1 cellular context compared by ENCODE assay signal in genomic region chr2:42191285-42192009, GRCh38.
TF ChIP-seq lines count a peak whose summit lies in the region.

No MANE protein-coding gene starts in this region.

TF ChIP-seq in HepG2, 621 proteins besides CTCF, POLR2A, EP300 and RAD21 (continued from another document and continues in another):
- TF ChIP-seq ZNF281 (CRISPR knock-in tag; IDR thresholded peaks at IDR 0.05; ENCODE audit: borderline replicate concordance): 0 out of 2 replicates have a peak, but pooled peaks have one; percentile 23
- TF ChIP-seq ZNF383 (CRISPR knock-in tag; IDR thresholded peaks at IDR 0.05; ENCODE audit: borderline replicate concordance): no peak
- TF ChIP-seq CENPT (CRISPR knock-in tag; IDR thresholded peaks at IDR 0.05; ENCODE audit: low read depth): no peak
- no peak for TF ChIP-seq TBP (CRISPR knock-in tag; IDR thresholded peaks at IDR 0.05)
- no peak for TF ChIP-seq ZBTB33 (CRISPR knock-in tag; IDR thresholded peaks at IDR 0.05)
- no peak for TF ChIP-seq ZEB1 (IDR thresholded peaks at IDR 0.05; ENCODE audit: insufficient replicate concordance, low read depth)
- no peak for TF ChIP-seq MATR3 (CRISPR knock-in tag; IDR thresholded peaks at IDR 0.05)
- peak; percentile 69 for TF ChIP-seq YY1 (IDR thresholded peaks at IDR 0.05; ENCODE audit: insufficient read depth, insufficient replicate concordance, low read depth, low read length)
- no peak for TF ChIP-seq CCAR2 (optimal IDR thresholded peaks at IDR 0.05; ENCODE audit: low read depth, low read length)
- peak; percentile 98 for TF ChIP-seq ARID3A (IDR thresholded peaks at IDR 0.05; ENCODE audit: low read depth, low read length)
- TF ChIP-seq, protein P1, sequence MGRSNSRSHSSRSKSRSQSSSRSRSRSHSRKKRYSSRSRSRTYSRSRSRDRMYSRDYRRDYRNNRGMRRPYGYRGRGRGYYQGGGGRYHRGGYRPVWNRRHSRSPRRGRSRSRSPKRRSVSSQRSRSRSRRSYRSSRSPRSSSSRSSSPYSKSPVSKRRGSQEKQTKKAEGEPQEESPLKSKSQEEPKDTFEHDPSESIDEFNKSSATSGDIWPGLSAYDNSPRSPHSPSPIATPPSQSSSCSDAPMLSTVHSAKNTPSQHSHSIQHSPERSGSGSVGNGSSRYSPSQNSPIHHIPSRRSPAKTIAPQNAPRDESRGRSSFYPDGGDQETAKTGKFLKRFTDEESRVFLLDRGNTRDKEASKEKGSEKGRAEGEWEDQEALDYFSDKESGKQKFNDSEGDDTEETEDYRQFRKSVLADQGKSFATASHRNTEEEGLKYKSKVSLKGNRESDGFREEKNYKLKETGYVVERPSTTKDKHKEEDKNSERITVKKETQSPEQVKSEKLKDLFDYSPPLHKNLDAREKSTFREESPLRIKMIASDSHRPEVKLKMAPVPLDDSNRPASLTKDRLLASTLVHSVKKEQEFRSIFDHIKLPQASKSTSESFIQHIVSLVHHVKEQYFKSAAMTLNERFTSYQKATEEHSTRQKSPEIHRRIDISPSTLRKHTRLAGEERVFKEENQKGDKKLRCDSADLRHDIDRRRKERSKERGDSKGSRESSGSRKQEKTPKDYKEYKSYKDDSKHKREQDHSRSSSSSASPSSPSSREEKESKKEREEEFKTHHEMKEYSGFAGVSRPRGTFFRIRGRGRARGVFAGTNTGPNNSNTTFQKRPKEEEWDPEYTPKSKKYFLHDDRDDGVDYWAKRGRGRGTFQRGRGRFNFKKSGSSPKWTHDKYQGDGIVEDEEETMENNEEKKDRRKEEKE (IDR thresholded peaks at IDR 0.05): no peak
- no peak for TF ChIP-seq GPN1 (CRISPR knock-in tag; IDR thresholded peaks at IDR 0.05; ENCODE audit: borderline replicate concordance)
- TF ChIP-seq, protein P2, sequence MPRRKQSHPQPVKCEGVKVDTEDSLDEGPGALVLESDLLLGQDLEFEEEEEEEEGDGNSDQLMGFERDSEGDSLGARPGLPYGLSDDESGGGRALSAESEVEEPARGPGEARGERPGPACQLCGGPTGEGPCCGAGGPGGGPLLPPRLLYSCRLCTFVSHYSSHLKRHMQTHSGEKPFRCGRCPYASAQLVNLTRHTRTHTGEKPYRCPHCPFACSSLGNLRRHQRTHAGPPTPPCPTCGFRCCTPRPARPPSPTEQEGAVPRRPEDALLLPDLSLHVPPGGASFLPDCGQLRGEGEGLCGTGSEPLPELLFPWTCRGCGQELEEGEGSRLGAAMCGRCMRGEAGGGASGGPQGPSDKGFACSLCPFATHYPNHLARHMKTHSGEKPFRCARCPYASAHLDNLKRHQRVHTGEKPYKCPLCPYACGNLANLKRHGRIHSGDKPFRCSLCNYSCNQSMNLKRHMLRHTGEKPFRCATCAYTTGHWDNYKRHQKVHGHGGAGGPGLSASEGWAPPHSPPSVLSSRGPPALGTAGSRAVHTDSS (CRISPR knock-in tag; conservative IDR thresholded peaks at IDR 0.05): no peak
- no peak for TF ChIP-seq MAFK (conservative IDR thresholded peaks at IDR 0.05 in 1 of 2, IDR thresholded peaks at IDR 0.05 in 1 of 2; ENCODE audit: low read length in 2 of 2)
- TF ChIP-seq SNAPC2 (CRISPR knock-in tag; IDR thresholded peaks at IDR 0.05): 0 out of 2 replicates have a peak, but pooled peaks have one; percentile 60
- TF ChIP-seq HOXA9 (CRISPR knock-in tag; IDR thresholded peaks at IDR 0.05; ENCODE audit: borderline replicate concordance): no peak
- TF ChIP-seq, protein P3, sequence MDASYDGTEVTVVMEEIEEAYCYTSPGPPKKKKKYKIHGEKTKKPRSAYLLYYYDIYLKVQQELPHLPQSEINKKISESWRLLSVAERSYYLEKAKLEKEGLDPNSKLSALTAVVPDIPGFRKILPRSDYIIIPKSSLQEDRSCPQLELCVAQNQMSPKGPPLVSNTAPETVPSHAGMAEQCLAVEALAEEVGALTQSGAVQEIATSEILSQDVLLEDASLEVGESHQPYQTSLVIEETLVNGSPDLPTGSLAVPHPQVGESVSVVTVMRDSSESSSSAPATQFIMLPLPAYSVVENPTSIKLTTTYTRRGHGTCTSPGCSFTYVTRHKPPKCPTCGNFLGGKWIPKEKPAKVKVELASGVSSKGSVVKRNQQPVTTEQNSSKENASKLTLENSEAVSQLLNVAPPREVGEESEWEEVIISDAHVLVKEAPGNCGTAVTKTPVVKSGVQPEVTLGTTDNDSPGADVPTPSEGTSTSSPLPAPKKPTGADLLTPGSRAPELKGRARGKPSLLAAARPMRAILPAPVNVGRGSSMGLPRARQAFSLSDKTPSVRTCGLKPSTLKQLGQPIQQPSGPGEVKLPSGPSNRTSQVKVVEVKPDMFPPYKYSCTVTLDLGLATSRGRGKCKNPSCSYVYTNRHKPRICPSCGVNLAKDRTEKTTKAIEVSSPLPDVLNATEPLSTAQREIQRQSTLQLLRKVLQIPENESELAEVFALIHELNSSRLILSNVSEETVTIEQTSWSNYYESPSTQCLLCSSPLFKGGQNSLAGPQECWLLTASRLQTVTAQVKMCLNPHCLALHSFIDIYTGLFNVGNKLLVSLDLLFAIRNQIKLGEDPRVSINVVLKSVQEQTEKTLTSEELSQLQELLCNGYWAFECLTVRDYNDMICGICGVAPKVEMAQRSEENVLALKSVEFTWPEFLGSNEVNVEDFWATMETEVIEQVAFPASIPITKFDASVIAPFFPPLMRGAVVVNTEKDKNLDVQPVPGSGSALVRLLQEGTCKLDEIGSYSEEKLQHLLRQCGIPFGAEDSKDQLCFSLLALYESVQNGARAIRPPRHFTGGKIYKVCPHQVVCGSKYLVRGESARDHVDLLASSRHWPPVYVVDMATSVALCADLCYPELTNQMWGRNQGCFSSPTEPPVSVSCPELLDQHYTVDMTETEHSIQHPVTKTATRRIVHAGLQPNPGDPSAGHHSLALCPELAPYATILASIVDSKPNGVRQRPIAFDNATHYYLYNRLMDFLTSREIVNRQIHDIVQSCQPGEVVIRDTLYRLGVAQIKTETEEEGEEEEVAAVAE (CRISPR knock-in tag; IDR thresholded peaks at IDR 0.05; ENCODE audit: borderline replicate concordance): peak; percentile 49; the same call in 1 of the 2 replicates
- no peak for TF ChIP-seq ZNF337 (CRISPR knock-in tag; IDR thresholded peaks at IDR 0.05; ENCODE audit: borderline replicate concordance, low read depth)
- no peak for TF ChIP-seq STAT5B (CRISPR knock-in tag; IDR thresholded peaks at IDR 0.05)
- peak; percentile 88; the same call in 1 of the 2 replicates for TF ChIP-seq ZNF609 (CRISPR knock-in tag; IDR thresholded peaks at IDR 0.05; ENCODE audit: borderline replicate concordance)
- TF ChIP-seq SMARCE1 (IDR thresholded peaks at IDR 0.05; ENCODE audit: borderline replicate concordance): no peak
- TF ChIP-seq, protein P4, sequence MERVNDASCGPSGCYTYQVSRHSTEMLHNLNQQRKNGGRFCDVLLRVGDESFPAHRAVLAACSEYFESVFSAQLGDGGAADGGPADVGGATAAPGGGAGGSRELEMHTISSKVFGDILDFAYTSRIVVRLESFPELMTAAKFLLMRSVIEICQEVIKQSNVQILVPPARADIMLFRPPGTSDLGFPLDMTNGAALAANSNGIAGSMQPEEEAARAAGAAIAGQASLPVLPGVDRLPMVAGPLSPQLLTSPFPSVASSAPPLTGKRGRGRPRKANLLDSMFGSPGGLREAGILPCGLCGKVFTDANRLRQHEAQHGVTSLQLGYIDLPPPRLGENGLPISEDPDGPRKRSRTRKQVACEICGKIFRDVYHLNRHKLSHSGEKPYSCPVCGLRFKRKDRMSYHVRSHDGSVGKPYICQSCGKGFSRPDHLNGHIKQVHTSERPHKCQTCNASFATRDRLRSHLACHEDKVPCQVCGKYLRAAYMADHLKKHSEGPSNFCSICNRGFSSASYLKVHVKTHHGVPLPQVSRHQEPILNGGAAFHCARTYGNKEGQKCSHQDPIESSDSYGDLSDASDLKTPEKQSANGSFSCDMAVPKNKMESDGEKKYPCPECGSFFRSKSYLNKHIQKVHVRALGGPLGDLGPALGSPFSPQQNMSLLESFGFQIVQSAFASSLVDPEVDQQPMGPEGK (CRISPR knock-in tag; IDR thresholded peaks at IDR 0.05): peak; percentile 43; the same call in 1 of the 2 replicates
- no peak for TF ChIP-seq BRF2 (CRISPR knock-in tag; IDR thresholded peaks at IDR 0.05)
- TF ChIP-seq KMT2A (CRISPR knock-in tag; IDR thresholded peaks at IDR 0.05): no peak
- TF ChIP-seq ATM (IDR thresholded peaks at IDR 0.05; ENCODE audit: borderline replicate concordance): no peak
